9 cellular contexts compared by ENCODE assay signal in genomic region chr11:33266418-33267215, GRCh38. TPM values are rescaled to one million over a fixed set of nuclear protein-coding genes. Genes with fewer than 3 reads are reported as not detected.
DNase-seq lines count a peak whose midpoint lies in the region; ATAC-seq and TF ChIP-seq lines count a peak whose summit lies in the region.
"Had no signal": no experiment of that assay in that cellular context is flagged by ENCODE, and none has a peak within 500 bp of the region (broad histone marks: within the 10 kb centered on the region; RNA-seq: fewer than 3 reads in every experiment).

No MANE protein-coding gene starts in this region.

- no peak overlapping the region for H3K4me3 ChIP-seq in AG09309 (ENCODE audit: control insufficient read depth, low read depth, low read length)
- no peak overlapping the region for H3K4me3 ChIP-seq in MG63
- H3K4me3 ChIP-seq in mammary epithelial cell (replicated peaks in 1 of 3; ENCODE audit: insufficient read depth in 1 of 3, low read depth in 2 of 3, low read length in 3 of 3) = no peak overlapping the region
- H3K4me3 ChIP-seq in left lung = no peak overlapping the region
- H3K4me3 ChIP-seq: GM12878 had no signal

- peak; percentile 49 for ATAC-seq in left lung
- no peak for ATAC-seq in esophagus mucosa
- no peak for ATAC-seq in GM21619 (IDR thresholded peaks at IDR 0.05; ENCODE audit: unreplicated experiment)
- no peak for ATAC-seq in GM19035 (IDR thresholded peaks at IDR 0.05; ENCODE audit: unreplicated experiment)
- ATAC-seq: GM12878 had no signal

- 72% methylated on average over 8 of the region's 8 CpGs for WGBS in mammary epithelial cell (ENCODE audit: low coverage, missing lambda C conversion rate)

- H3K27me3 ChIP-seq in MG63 (no peaks in the 10 kb centered on the region), mammary epithelial cell (ENCODE audit: insufficient read depth, low read length) (no peaks in the 10 kb centered on the region), left lung (no peaks in the 10 kb centered on the region)

- TF ChIP-seq CTCF in AG09309 (IDR thresholded peaks at IDR 0.05; ENCODE audit: control insufficient read depth, insufficient read depth, low read depth, low read length, missing control alignments) (no peak), mammary epithelial cell (conservative IDR thresholded peaks at IDR 0.05 in 1 of 2, IDR thresholded peaks at IDR 0.05 in 1 of 2; ENCODE audit: extremely low read depth in 1 of 2, insufficient read depth in 1 of 2, low read depth in 1 of 2, low read length in 2 of 2) (no peak), left lung (IDR thresholded peaks at IDR 0.05) (no peak)

- intact Hi-C loops in mammary epithelial cell (cut with micrococcal nuclease) = no loop called here
- intact Hi-C loops in left lung (cut with DNase I) = no loop called here

- peaks cover 4% of the 10 kb centered on the region for H4K20me1 ChIP-seq in mammary epithelial cell (ENCODE audit: insufficient read depth, low read length)

- H3K4me2 ChIP-seq in mammary epithelial cell (ENCODE audit: insufficient read depth, low read depth, low read length) = no peak overlapping the region

- no TSS peak for BruUV-seq in mammary epithelial cell (replicated peaks; lab: Mats Ljungman, UMichigan)

- in situ Hi-C loops in mammary epithelial cell (cut with MboI; ENCODE audit: low sequenced_read_pairs in 2 of 2) = no loop called here

- H3K9ac ChIP-seq in mammary epithelial cell (ENCODE audit: insufficient read depth, low read length) = no peak overlapping the region

- peaks cover 100% of the 10 kb centered on the region for H3K79me2 ChIP-seq in mammary epithelial cell (ENCODE audit: insufficient read depth, low read length)

- DNase-seq in AG09309 (ENCODE audit: low read depth) (peak; percentile 42), MG63 (peak; percentile 18), mammary epithelial cell (no peak), left lung (no peak), NCI-H1092 (lab: John Stamatoyannopoulos, UW) (no peak)

- H3K4me1 ChIP-seq in mammary epithelial cell (ENCODE audit: insufficient read depth, low read length) = peaks cover 20% of the 10 kb centered on the region
- H3K4me1 ChIP-seq in left lung = peaks cover 42 to 89% of the 10 kb centered on the region in 2 donors

- no peaks in the 10 kb centered on the region for H3K36me3 ChIP-seq in MG63
- H3K36me3 ChIP-seq in mammary epithelial cell (ENCODE audit: insufficient read depth, low read length) = no peaks in the 10 kb centered on the region
- no peaks in the 10 kb centered on the region for H3K36me3 ChIP-seq in left lung

- H2AFZ ChIP-seq in mammary epithelial cell (ENCODE audit: low read depth, low read length) = no peak overlapping the region

- no peaks in the 10 kb centered on the region for H3K9me3 ChIP-seq in MG63
- H3K9me3 ChIP-seq in mammary epithelial cell (replicated peaks; ENCODE audit: insufficient read depth, low read length) = no peaks in the 10 kb centered on the region
- H3K9me3 ChIP-seq in left lung = no peaks in the 10 kb centered on the region

- CTCF ChIA-PET in mammary epithelial cell (lab: Charles Lee; ENCODE audit: low non-redundant PET) = no interaction called here

- H3K27ac ChIP-seq in mammary epithelial cell (ENCODE audit: insufficient read depth, low read depth, low read length) (peak overlapping the region; percentile 54), left lung (peak overlapping the region in 1 of 2 donors; percentile 39)

- dilution Hi-C loops in mammary epithelial cell (cut with HindIII; ENCODE audit: low sequenced_read_pairs) = no loop called here

RNA-seq across cellular contexts. Expression of gene HIPK3, which starts 9.4 kb away (rescaled TPM):
- 36.4 and 47.7 TPM in 2 replicates for total RNA-seq in MG63 (2014; rRNA removed; shearing (Covaris generic); ENCODE audit: low replicate concordance)
- total RNA-seq in mammary epithelial cell (100 to 1,000 TPM in 1 of 2 donors, 10 to 100 TPM in 1; 56.7 to 217 TPM), left lung (100 to 1,000 TPM; 104 to 126 TPM), esophagus mucosa (61.4 TPM)
- 26.3 TPM for polyA plus RNA-seq in mammary epithelial cell
- polyA minus RNA-seq in mammary epithelial cell = 133 TPM

Comparison
In these comparisons a context has a peak if more than half of its experiments do, and no peak if none do; other contexts are left out.
1. DNase-seq: peak in AG09309 (single experiment) and MG63 (single experiment); none in mammary epithelial cell (single experiment), left lung (0 of 2) and NCI-H1092 (single experiment).